10 cellular contexts compared by ENCODE assay signal in genomic region chr17:17032131-17032692, GRCh38. TPM values are rescaled to one million over a fixed set of nuclear protein-coding genes. Genes with fewer than 3 reads are reported as not detected.
DNase-seq lines count a peak whose midpoint lies in the region; ATAC-seq, FAIRE-seq and TF ChIP-seq lines count a peak whose summit lies in the region.
"Had no signal": no experiment of that assay in that cellular context is flagged by ENCODE, and none has a peak within 500 bp of the region (broad histone marks: within the 10 kb centered on the region; RNA-seq: fewer than 3 reads in every experiment).

No MANE protein-coding gene starts in this region.

- CTCF ChIA-PET in Calu3 (lab: Charles Lee): interaction anchor here (0.7 to 1.3 kb wide), 3 partner anchors 9 to 67 kb away, joined by 3 to 4 read pairs (median 3); no protein-coding TSS in a partner anchor

- H3K27ac ChIP-seq in adrenal gland: peak overlapping the region in 2 of 5 donors; percentile 4 to 36
- H3K27ac ChIP-seq in pancreas: peak overlapping the region; percentile 37 to 44 (median 42)

- peak; percentile 84 for ATAC-seq in Right ventricle myocardium superior (ENCODE audit: poor library complexity)
- peak; percentile 82 to 89 (median 86) for ATAC-seq in pancreas
- ATAC-seq in HG02840 (IDR thresholded peaks at IDR 0.05; ENCODE audit: low FRiP score, unreplicated experiment): no peak

- H3K4me1 ChIP-seq in adrenal gland (replicated peaks in 1 of 2): peaks cover 0 to 3% of the 10 kb centered on the region in 2 donors
- H3K4me1 ChIP-seq in pancreas: peaks cover 8 to 20% (median 13%) of the 10 kb centered on the region in 3 donors

- WGBS in adrenal gland, 4 donors: 56 to 78% (median 71%) methylated on average over 6 to 13 of the region's 13 CpGs
- WGBS in pancreas, 2 donors: 27 to 33% methylated on average over 13 of the region's 13 CpGs

- H3K4me1 Mint-ChIP-seq in Calu3 (ENCODE audit: low read depth, unreplicated experiment): peaks cover 51% of the 10 kb centered on the region

- TF ChIP-seq CTCF in Calu3 (IDR thresholded peaks at IDR 0.05; ENCODE audit: unreplicated experiment): no peak
- TF ChIP-seq CTCF in adrenal gland (IDR thresholded peaks at IDR 0.05): peak in 1 of 6 experiments; percentile 9
- no peak for TF ChIP-seq CTCF in pancreas (IDR thresholded peaks at IDR 0.05)

- peaks cover 26% of the 10 kb centered on the region for H3K36me3 Mint-ChIP-seq in Calu3 (ENCODE audit: insufficient read depth, unreplicated experiment)

- no TSS peak for BruUV-seq in Calu3 (replicated peaks; lab: Mats Ljungman, UMichigan)

- no peaks in the 10 kb centered on the region for H3K9me3 ChIP-seq in adrenal gland (replicated peaks in 1 of 3)
- H3K9me3 ChIP-seq in pancreas: no peaks in the 10 kb centered on the region

- peak overlapping the region; percentile 14 for H3K4me3 Mint-ChIP-seq in Calu3 (ENCODE audit: low read depth, unreplicated experiment)
- H3K4me3 Mint-ChIP-seq: T-helper 1 cell treated with Interleukin-12 subunit alpha and Interleukin-12 subunit beta and Interleukin-4 antibody, amounts not matched to agents 30 μg/mL and 1 μg/mL, for 36 hours had no signal

- no peak overlapping the region for H3K4me3 ChIP-seq in adrenal gland
- H3K4me3 ChIP-seq in pancreas: no peak overlapping the region

- H3K27me3 ChIP-seq in adrenal gland (no peaks in the 10 kb centered on the region), pancreas (no peaks in the 10 kb centered on the region)

- H3K27me3 Mint-ChIP-seq in Calu3 (ENCODE audit: unreplicated experiment): no peaks in the 10 kb centered on the region

- FAIRE-seq in pancreas (lab: Jason Lieb, UNC): no peak
- FAIRE-seq: G401.6 had no signal

- TF ChIP-seq POLR2A in adrenal gland (IDR thresholded peaks at IDR 0.05): no peak

- peak; percentile 73 for DNase-seq in Calu3
- peak in 5 of 7 donors; percentile 33 to 62 (median 38) for DNase-seq in adrenal gland
- DNase-seq in Right ventricle myocardium superior: peak; percentile 78
- DNase-seq in pancreas: peak; percentile 63 to 85 (median 76)
- DNase-seq in activated CD8-positive, alpha-beta memory T cell treated with anti-CD3 and anti-CD28 coated beads, Interleukin-2, amount 50 U/mL, for 48 hours: no peak
- DNase-seq in NCI-H146 treated with DMSO at 0.1 percent for 48 hours (lab: John Stamatoyannopoulos, UW; ENCODE audit: unreplicated experiment): no peak
- DNase-seq in activated naive CD4-positive, alpha-beta T cell treated with Interleukin-2 at 50 U/mL for 16 hours: no peak

- intact Hi-C loops in Calu3 (cut with micrococcal nuclease; ENCODE audit: unreplicated experiment): no loop called here
- intact Hi-C loops in adrenal gland (cut with DNase I): no loop called here
- intact Hi-C loops in Right ventricle myocardium superior (cut with DNase I): no loop called here
- intact Hi-C loops in pancreas (cut with DNase I): no loop called here

- peak overlapping the region; percentile 89 for H3K27ac Mint-ChIP-seq in Calu3 (ENCODE audit: unreplicated experiment)
- H3K27ac Mint-ChIP-seq: T-helper 1 cell treated with Interleukin-12 subunit alpha and Interleukin-12 subunit beta and Interleukin-4 antibody, amounts not matched to agents 30 μg/mL and 1 μg/mL, for 36 hours had no signal

- H3K9me3 Mint-ChIP-seq in Calu3 (ENCODE audit: low read depth, unreplicated experiment): no peaks in the 10 kb centered on the region
- H3K9me3 Mint-ChIP-seq: T-helper 1 cell treated with Interleukin-12 subunit alpha and Interleukin-12 subunit beta and Interleukin-4 antibody, amounts not matched to agents 30 μg/mL and 1 μg/mL, for 36 hours had no signal

- no peaks in the 10 kb centered on the region for H3K36me3 ChIP-seq in adrenal gland (replicated peaks in 1 of 2)
- H3K36me3 ChIP-seq in pancreas: no peaks in the 10 kb centered on the region

RNA-seq across cellular contexts. Expression of gene MPRIP, which starts 10.0 kb away (rescaled TPM):
- total RNA-seq in Calu3 (2022) (338 and 423 TPM in 2 replicates), adrenal gland (100 to 1,000 TPM; 109 to 234 (median 168) TPM), Right ventricle myocardium superior (280 TPM), pancreas (100 to 1,000 TPM in 2 of 6 donors, 10 to 100 TPM in 4; 91.8 to 134 (median 98.1) TPM)
- polyA plus RNA-seq in adrenal gland (100 to 1,000 TPM; 174 to 231 (median 176) TPM), pancreas (100 to 1,000 TPM; 174 to 242 TPM)

Comparison
In these comparisons a context has a peak if more than half of its experiments do, and no peak if none do; other contexts are left out.
1. DNase-seq: peak in Calu3 (single experiment), adrenal gland (5 of 7), Right ventricle myocardium superior (single experiment) and pancreas (6 of 6); none in activated CD8-positive, alpha-beta memory T cell treated with anti-CD3 and anti-CD28 coated beads, Interleukin-2, amount 50 U/mL, for 48 hours (single experiment), NCI-H146 treated with DMSO at 0.1 percent for 48 hours (single experiment) and activated naive CD4-positive, alpha-beta T cell treated with Interleukin-2 at 50 U/mL for 16 hours (single experiment).